ENCODE assay signal across 8 cellular contexts in genomic region chr7:138161600-138162081, GRCh38.
A peak's percentile ranks its signal among the peaks of the same experiment; 100 is the strongest.
DNase-seq lines count a peak whose midpoint lies in the region; ATAC-seq and TF ChIP-seq lines count a peak whose summit lies in the region.

No MANE protein-coding gene starts in this region.

- H3K9me2 ChIP-seq in OCI-LY1 (ENCODE audit: low read depth, low read length), result no peaks in the 10 kb centered on the region

- no peaks in the 10 kb centered on the region for H3K79me2 ChIP-seq in OCI-LY1 (ENCODE audit: insufficient read depth, low read length)

- no peaks in the 10 kb centered on the region for H3K36me3 ChIP-seq in OCI-LY1 (ENCODE audit: insufficient read depth, low read length)

- no peaks in the 10 kb centered on the region for H3K27me3 ChIP-seq in OCI-LY1 (ENCODE audit: insufficient read depth, low read length)

- peaks cover 10% of the 10 kb centered on the region for H3K9me3 ChIP-seq in OCI-LY1 (ENCODE audit: low read length)

- H4K20me1 ChIP-seq in OCI-LY1 (ENCODE audit: insufficient read depth, low read length), result no peaks in the 10 kb centered on the region

- TF ChIP-seq CTCF in OCI-LY1 (IDR thresholded peaks at IDR 0.05; ENCODE audit: low read length) (peak; percentile 81), natural killer cell (IDR thresholded peaks at IDR 0.05) (peak; percentile 38)

- H3K4me3 Mint-ChIP-seq in natural killer cell, result no peak overlapping the region

- no peaks in the 10 kb centered on the region for H3K4me1 Mint-ChIP-seq in natural killer cell

- no peaks in the 10 kb centered on the region for H3K36me3 Mint-ChIP-seq in natural killer cell

- H3F3A ChIP-seq in OCI-LY1 (ENCODE audit: insufficient read depth, low read length), result no peaks in the 10 kb centered on the region

- intact Hi-C loops in natural killer cell (cut with micrococcal nuclease), result no loop called here

- DNase-seq in EL, result peak; percentile 86
- DNase-seq in Jurkat, Clone E6-1 (ENCODE audit: low read depth, low spot score), result peak; percentile 95
- peak; percentile 38 for DNase-seq in activated CD8-positive, alpha-beta memory T cell treated with anti-CD3 and anti-CD28 coated beads, Interleukin-2, amount 50 U/mL, for 24 hours (ENCODE audit: extremely low read depth)
- peak; percentile 62 for DNase-seq in epithelial cell of prostate (ENCODE audit: low read depth, low spot score)
- DNase-seq in natural killer cell, result peak; percentile 23
- DNase-seq in stimulated activated naive CD4-positive, alpha-beta T cell treated with Interleukin-2 at 50 U/mL for 16 hours (lab: John Stamatoyannopoulos, UW), result peak; percentile 55

- no peaks in the 10 kb centered on the region for H3K27me3 Mint-ChIP-seq in natural killer cell (ENCODE audit: low read depth in 2 of 2)

- H3K9me3 Mint-ChIP-seq in natural killer cell, result peaks cover 4% of the 10 kb centered on the region in 2 donors

- H3K4me2 ChIP-seq in OCI-LY1 (ENCODE audit: low read length), result no peak overlapping the region

- peak overlapping the region; percentile 49; the same call in 1 of the 2 replicates for H2AFZ ChIP-seq in OCI-LY1 (ENCODE audit: low read length)

- peak; percentile 100 for ATAC-seq in GM21825 (IDR thresholded peaks at IDR 0.05; ENCODE audit: unreplicated experiment)
- peak; percentile 85 to 93 (median 90) for ATAC-seq in natural killer cell

- no peak overlapping the region for H3K9ac ChIP-seq in OCI-LY1 (ENCODE audit: low read length)

- no peak overlapping the region for H3K4me3 ChIP-seq in Jurkat, Clone E6-1 (ENCODE audit: low read length)
- H3K4me3 ChIP-seq in OCI-LY1 (ENCODE audit: low read depth, low read length, poor library complexity, severe bottlenecking), result no peak overlapping the region

- H3K27ac ChIP-seq in OCI-LY1 (ENCODE audit: low read depth, low read length, poor library complexity, severe bottlenecking), result no peak overlapping the region
- H3K27ac ChIP-seq in epithelial cell of prostate, result no peak overlapping the region

- peaks cover 3% of the 10 kb centered on the region for H3K4me1 ChIP-seq in OCI-LY1 (ENCODE audit: insufficient read depth, low read length, severe bottlenecking)

- H3K27ac Mint-ChIP-seq in natural killer cell, result no peak overlapping the region

Comparison
In these comparisons a context has a peak if more than half of its experiments do, and no peak if none do; other contexts are left out.
1. DNase-seq: peak in every context shown above with its lines; median percentile 95 in Jurkat, Clone E6-1; 86 in EL; 62 in epithelial cell of prostate; 55 in stimulated activated naive CD4-positive, alpha-beta T cell treated with Interleukin-2 at 50 U/mL for 16 hours; 38 in activated CD8-positive, alpha-beta memory T cell treated with anti-CD3 and anti-CD28 coated beads, Interleukin-2, amount 50 U/mL, for 24 hours; 23 in natural killer cell.